1 cellular context compared by ENCODE assay signal in genomic region chr9:14654932-14655331, GRCh38.
TF ChIP-seq lines count a peak whose summit lies in the region.

No MANE protein-coding gene starts in this region.

TF ChIP-seq in GM12878, 131 proteins besides CTCF, POLR2A, EP300 and RAD21 (continued from another document):
- no peak for TF ChIP-seq ATF2 (IDR thresholded peaks at IDR 0.05; ENCODE audit: low read length)
- TF ChIP-seq SMAD1 (IDR thresholded peaks at IDR 0.05; ENCODE audit: low read depth, partially characterized antibody) = no peak
- TF ChIP-seq CBX5 (IDR thresholded peaks at IDR 0.05; ENCODE audit: low read depth) = peak; percentile 99
- TF ChIP-seq MYC (IDR thresholded peaks at IDR 0.05; ENCODE audit: insufficient read depth, insufficient read length, insufficient replicate concordance, low read length, severe bottlenecking) = no peak
- TF ChIP-seq BRCA1 (IDR thresholded peaks at IDR 0.05; ENCODE audit: low read depth, low read length) = no peak
